ENCODE assay signal across 1 cellular context in genomic region chr14:54814076-54814475, GRCh38.
TF ChIP-seq lines count a peak whose summit lies in the region.

No MANE protein-coding gene starts in this region.

TF ChIP-seq in SK-N-SH treated with all-trans-retinoic acid at 6 μM for 48 hours, 23 proteins besides CTCF, POLR2A, EP300 and RAD21 (continued from another document):
- TF ChIP-seq PATZ1 (CRISPR knock-in tag; IDR thresholded peaks at IDR 0.05; ENCODE audit: borderline replicate concordance) (no peak), GLIS3 (CRISPR knock-in tag; IDR thresholded peaks at IDR 0.05) (no peak), TSHZ2 (CRISPR knock-in tag; IDR thresholded peaks at IDR 0.05) (no peak), BACH2 (CRISPR knock-in tag; IDR thresholded peaks at IDR 0.05; ENCODE audit: borderline replicate concordance) (no peak), PPARA (CRISPR knock-in tag; IDR thresholded peaks at IDR 0.05; ENCODE audit: borderline replicate concordance) (no peak), TOX (CRISPR knock-in tag; IDR thresholded peaks at IDR 0.05; ENCODE audit: borderline replicate concordance) (no peak), RARB (CRISPR knock-in tag; IDR thresholded peaks at IDR 0.05) (no peak), ARNTL (CRISPR knock-in tag; IDR thresholded peaks at IDR 0.05; ENCODE audit: borderline replicate concordance, low read depth) (no peak), OSR1 (CRISPR knock-in tag; IDR thresholded peaks at IDR 0.05) (no peak), ZNF70 (CRISPR knock-in tag; IDR thresholded peaks at IDR 0.05) (no peak), ISL1 (CRISPR knock-in tag; IDR thresholded peaks at IDR 0.05) (no peak), TCF4 (CRISPR knock-in tag; IDR thresholded peaks at IDR 0.05; ENCODE audit: borderline replicate concordance) (no peak), CSRNP3 (CRISPR knock-in tag; IDR thresholded peaks at IDR 0.05) (no peak), POU6F1 (CRISPR knock-in tag; IDR thresholded peaks at IDR 0.05; ENCODE audit: borderline replicate concordance, low read depth) (no peak)
